Comparison of ENCODE assay signal across 20 cellular contexts in the genomic region with DNA sequence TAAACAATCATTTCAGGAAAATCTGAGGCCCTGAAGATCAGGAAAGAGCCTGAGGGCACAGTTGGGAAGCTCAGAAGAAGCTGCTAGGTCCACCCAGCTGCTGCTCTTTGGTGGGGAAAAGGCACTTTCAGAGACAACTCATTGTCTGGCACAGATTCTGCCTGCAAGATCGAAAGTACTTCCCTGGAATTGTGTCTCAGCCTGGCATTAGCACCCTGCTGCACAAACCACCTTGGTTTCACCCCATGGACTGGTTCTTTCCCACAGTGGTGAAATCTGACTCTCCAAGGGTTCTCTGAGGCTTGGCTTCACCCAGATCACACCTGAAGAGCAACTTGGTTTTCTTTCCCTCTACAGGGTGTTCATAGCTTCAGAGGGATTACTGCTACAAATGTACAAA. TPM values are rescaled to one million over a fixed set of nuclear protein-coding genes. Genes with fewer than 3 reads are reported as not detected.
DNase-seq lines count a peak whose midpoint lies in the region; ATAC-seq, FAIRE-seq and TF ChIP-seq lines count a peak whose summit lies in the region.
"Had no signal": no experiment of that assay in that cellular context is flagged by ENCODE, and none has a peak within 500 bp of the region (broad histone marks: within the 10 kb centered on the region; RNA-seq: fewer than 3 reads in every experiment).

No MANE protein-coding gene starts in this region.

- no peak overlapping the region for H3K56ac ChIP-seq in H1 (replicated peaks; ENCODE audit: insufficient read length, low read depth, low read length)

- peak overlapping the region; percentile 90 for H3K18ac ChIP-seq in H1 (ENCODE audit: extremely low read depth, low read length)

- intact Hi-C loops in right lobe of liver (cut with DNase I), result no loop called here

- H3K23me2 ChIP-seq in H1 (ENCODE audit: low read depth, low read length), result peaks cover 2% of the 10 kb centered on the region; the same call in 1 of the 2 replicates

- peaks cover 3% of the 10 kb centered on the region for H3K9me3 Mint-ChIP-seq in chondrocyte (ENCODE audit: low read depth)
- H3K9me3 Mint-ChIP-seq: activated CD4-positive, alpha-beta T cell treated with anti-CD3 and anti-CD28 coated beads, Interleukin-2, amount 10 ng/mL, durations not matched to agents 24 days and 14 days had no signal

- no peak overlapping the region for H4K8ac ChIP-seq in H1 (ENCODE audit: extremely low read depth, insufficient read depth, low read length)

- DNase-seq in Daoy (ENCODE audit: low read depth), result peak; percentile 45
- DNase-seq in HTR-8/SVneo (ENCODE audit: insufficient read length, low spot score), result peak; percentile 23
- no peak for DNase-seq in H1 (ENCODE audit: low read depth in 1 of 2, low spot score in 2 of 2)
- peak in 1 of 3 donors; percentile 57 for DNase-seq in right lobe of liver
- no peak for DNase-seq in chondrocyte (ENCODE audit: low spot score)
- DNase-seq in NCI-H526 treated with DMSO at 0.1 percent for 48 hours (lab: John Stamatoyannopoulos, UW), result no peak
- no peak for DNase-seq in cerebellar cortex (ENCODE audit: low spot score)
- DNase-seq in GM12891 (ENCODE audit: insufficient read length, low spot score), result no peak
- DNase-seq: activated CD4-positive, alpha-beta T cell treated with anti-CD3 and anti-CD28 coated beads, Interleukin-2, amount 10 ng/mL, durations not matched to agents 24 days and 14 days; activated CD8-positive, alpha-beta memory T cell treated with anti-CD3 and anti-CD28 coated beads, Interleukin-2, amount 50 U/mL, for 4 hours; activated effector memory CD4-positive, alpha-beta T cell treated with Interleukin-2 at 50 U/mL for 16 hours; H7; lower lobe of right lung; MM.1S; NCI-H1694 treated with DMSO at 0.1 percent for 48 hours; occipital lobe; sigmoid colon; stimulated activated naive CD4-positive, alpha-beta T cell treated with Interleukin-2 at 50 U/mL for 16 hours had no signal

- H3K79me1 ChIP-seq in H1 (ENCODE audit: low read depth, low read length), result no peaks in the 10 kb centered on the region

- peaks cover 0 to 5% (median 1%) of the 10 kb centered on the region in 4 experiments; a peak in 3 of 7 replicates for H3K27me3 ChIP-seq in H1 (replicated peaks in 1 of 4; ENCODE audit: control insufficient read depth in 3 of 4, extremely low read depth in 1 of 4, insufficient read depth in 3 of 4, low read length in 3 of 4)
- H3K27me3 ChIP-seq in right lobe of liver, result no peaks in the 10 kb centered on the region
- H3K27me3 ChIP-seq: sigmoid colon, tibial nerve had no signal

- H2BK120ac ChIP-seq in H1 (replicated peaks; ENCODE audit: low read depth, low read length), result peak overlapping the region; percentile 16

- H2BK12ac ChIP-seq in H1 (ENCODE audit: low read depth, low read length), result peak overlapping the region; percentile 84

- H3K4me3 ChIP-seq in H1 (ENCODE audit: extremely low read depth in 1 of 4, insufficient read depth in 2 of 4, low read depth in 3 of 4, low read length in 4 of 4) (peak overlapping the region in 1 of 4 experiments; percentile 37; a peak in 1 of 8 replicates), right lobe of liver (no peak overlapping the region)
- H3K4me3 ChIP-seq: lower lobe of right lung, sigmoid colon, tibial nerve had no signal

- no peak overlapping the region for H3K9ac ChIP-seq in H1 (replicated peaks in 1 of 4; ENCODE audit: extremely low read depth in 1 of 4, low read depth in 3 of 4, low read length in 3 of 4)

- ATAC-seq in right lobe of liver, result peak; percentile 49 to 84 (median 67)
- ATAC-seq: lower lobe of right lung, Right ventricle myocardium inferior had no signal

- no peak for TF ChIP-seq POLR2A in H1 (IDR thresholded peaks at IDR 0.05; ENCODE audit: control extremely low read depth in 1 of 2, low read depth in 2 of 2, low read length in 2 of 2)
- TF ChIP-seq POLR2A in right lobe of liver (IDR thresholded peaks at IDR 0.05), result no peak
- TF ChIP-seq POLR2A in GM12891 (IDR thresholded peaks at IDR 0.05; ENCODE audit: low read depth, low read length), result no peak

- H2BK5ac ChIP-seq in H1 (ENCODE audit: low read depth, low read length), result no peak overlapping the region; the same call in 1 of the 2 replicates

- H3K4me1 ChIP-seq in H1 (replicated peaks in 1 of 4; ENCODE audit: control insufficient read depth in 3 of 4, insufficient read depth in 4 of 4, low read length in 3 of 4) (peaks cover 3 to 17% (median 7%) of the 10 kb centered on the region in 4 experiments; a peak in 6 of 7 replicates), right lobe of liver (peaks cover 0 to 38% (median 7%) of the 10 kb centered on the region in 4 donors)
- H3K4me1 ChIP-seq: lower lobe of right lung, tibial nerve had no signal

- H2AFZ ChIP-seq in H1 (ENCODE audit: low read length), result no peak overlapping the region

- no peaks in the 10 kb centered on the region for H3K36me3 Mint-ChIP-seq in chondrocyte (ENCODE audit: low read depth)

- no peak overlapping the region for H2AK5ac ChIP-seq in H1 (ENCODE audit: low read depth, low read length)

- H3K27ac Mint-ChIP-seq in chondrocyte (ENCODE audit: unreplicated experiment), result no peak overlapping the region
- H3K27ac Mint-ChIP-seq: activated CD4-positive, alpha-beta T cell treated with anti-CD3 and anti-CD28 coated beads, Interleukin-2, amount 10 ng/mL, durations not matched to agents 24 days and 14 days had no signal

- FAIRE-seq in HTR-8/SVneo (lab: Jason Lieb, UNC) (no peak), H1 (lab: Jason Lieb, UNC) (peak; percentile 45), GM12891 (lab: Jason Lieb, UNC) (no peak)

- H2BK15ac ChIP-seq in H1 (ENCODE audit: low read length), result no peak overlapping the region

- no peak overlapping the region for H3K4ac ChIP-seq in H1 (replicated peaks; ENCODE audit: insufficient read length, low read depth, low read length)

- TF ChIP-seq CTCF in H1 (IDR thresholded peaks at IDR 0.05; ENCODE audit: control extremely low read depth in 1 of 3, insufficient read depth in 1 of 3, low read depth in 1 of 3, low read length in 3 of 3), result no peak
- TF ChIP-seq CTCF in right lobe of liver (IDR thresholded peaks at IDR 0.05), result no peak
- no peak for TF ChIP-seq CTCF in chondrocyte (IDR thresholded peaks at IDR 0.05)

- no peak overlapping the region for H3K4me3 Mint-ChIP-seq in chondrocyte (ENCODE audit: unreplicated experiment)
- H3K4me3 Mint-ChIP-seq: activated CD4-positive, alpha-beta T cell treated with anti-CD3 and anti-CD28 coated beads, Interleukin-2, amount 10 ng/mL, durations not matched to agents 24 days and 14 days had no signal

- peak overlapping the region in 1 of 2 experiments; percentile 46; a peak in 1 of 4 replicates for H3K4me2 ChIP-seq in H1 (ENCODE audit: insufficient read depth in 1 of 2, low read depth in 2 of 2, low read length in 2 of 2)

- no peak overlapping the region for H4K5ac ChIP-seq in H1 (ENCODE audit: insufficient read length, low read depth, low read length)

- H3K36me3 ChIP-seq in H1 (ENCODE audit: control insufficient read depth in 2 of 4, insufficient read depth in 4 of 4, low read length in 3 of 4) (no peaks in the 10 kb centered on the region; a peak in 1 of 8 replicates), right lobe of liver (no peaks in the 10 kb centered on the region)
- H3K36me3 ChIP-seq: lower lobe of right lung, sigmoid colon, tibial nerve had no signal

- no peak overlapping the region for H3K14ac ChIP-seq in H1 (ENCODE audit: insufficient read length)

- no peak overlapping the region for H3K27ac ChIP-seq in H1 (ENCODE audit: low read depth, low read length)
- peak overlapping the region in 2 of 3 donors; percentile 27 to 39 for H3K27ac ChIP-seq in right lobe of liver
- H3K27ac ChIP-seq: lower lobe of right lung, sigmoid colon, tibial nerve had no signal

- H4K91ac ChIP-seq in H1 (replicated peaks; ENCODE audit: insufficient read length, low read length), result no peak overlapping the region

- no peak overlapping the region for H3K23ac ChIP-seq in H1 (ENCODE audit: insufficient read length)

- peaks cover 0 to 3% of the 10 kb centered on the region in 2 experiments; a peak in 1 of 4 replicates for H3K9me3 ChIP-seq in H1 (ENCODE audit: insufficient read depth in 2 of 2, low read depth in 1 of 2, low read length in 1 of 2)
- H3K9me3 ChIP-seq in right lobe of liver, result no peaks in the 10 kb centered on the region
- H3K9me3 ChIP-seq: lower lobe of right lung, sigmoid colon, tibial nerve had no signal

- WGBS in H1 (ENCODE audit: extremely low coverage in 1 of 2, insufficient coverage in 1 of 2, insufficient read length in 1 of 2, insufficient replicate concordance in 2 of 2, low coverage in 1 of 2, low lambda C conversion rate in 2 of 2, missing lambda C conversion rate in 1 of 2), 2 experiments, result 69% methylated on average over 1 of the region's 1 CpG; no CpG with 5 or more reads in 1 of the 2 experiments
- 29% methylated on average over 1 of the region's 1 CpG for WGBS in right lobe of liver (ENCODE audit: insufficient coverage, low coverage, low lambda C conversion rate, missing lambda C conversion rate)

- CTCF ChIA-PET in H1 (lab: Charles Lee; ENCODE audit: partially characterized antibody), result interaction anchor here (2.4 kb wide), 1 partner anchor 20 kb away, joined by 6 read pairs; no protein-coding TSS in a partner anchor

- H4K20me1 ChIP-seq in H1 (replicated peaks in 1 of 2; ENCODE audit: control insufficient read depth in 1 of 2, insufficient read depth in 2 of 2, low read length in 2 of 2), result no peaks in the 10 kb centered on the region

- H3K79me2 ChIP-seq in H1 (ENCODE audit: control insufficient read depth in 1 of 2, insufficient read depth in 2 of 2, low read length in 2 of 2), result no peaks in the 10 kb centered on the region; a peak in 1 of 4 replicates

- H3K4me1 Mint-ChIP-seq in chondrocyte (ENCODE audit: low read depth), result peaks cover 10% of the 10 kb centered on the region
- H3K4me1 Mint-ChIP-seq: activated CD4-positive, alpha-beta T cell treated with anti-CD3 and anti-CD28 coated beads, Interleukin-2, amount 10 ng/mL, durations not matched to agents 24 days and 14 days had no signal

- no peak for TF ChIP-seq RAD21 in H1 (IDR thresholded peaks at IDR 0.05 in 1 of 2, conservative IDR thresholded peaks at IDR 0.05 in 1 of 2; ENCODE audit: low read depth in 2 of 2, low read length in 2 of 2)

- POLR2A ChIA-PET in H1 (lab: Charles Lee; ENCODE audit: partially characterized antibody), result no interaction called here

- H3K27me3 Mint-ChIP-seq in chondrocyte (ENCODE audit: low read depth), result no peaks in the 10 kb centered on the region
- H3K27me3 Mint-ChIP-seq: activated CD4-positive, alpha-beta T cell treated with anti-CD3 and anti-CD28 coated beads, Interleukin-2, amount 10 ng/mL, durations not matched to agents 24 days and 14 days had no signal

- no peak for TF ChIP-seq EP300 in H1 (IDR thresholded peaks at IDR 0.05; ENCODE audit: borderline replicate concordance in 1 of 2, low read depth in 2 of 2, low read length in 2 of 2)

- H2BK20ac ChIP-seq in H1 (ENCODE audit: low read length), result 0 out of 2 replicates have a peak overlapping the region, but pooled peaks have one; percentile 3

RNA-seq across cellular contexts. Expression of a gene that starts 18.7 kb away (rescaled TPM):
- 0.15 and 0.86 TPM in 2 replicates for total RNA-seq in Daoy (2014; rRNA removed; shearing (Covaris generic))
- 3.7 and 3.9 TPM in 2 replicates for total RNA-seq in H1 (2021; fragmentation: NEBNext Ultra II Directional; extraction: Animal tissue kit (Norgen Biotek cat#: 25700))
- 0.98 and 1.4 TPM in 2 replicates for polyA plus RNA-seq in H1 (2011; rRNA removed)
- 2.0 TPM for polyA plus RNA-seq in H1 (2011; cell fraction: cytosol; rRNA removed)
- 2.4 TPM for polyA plus RNA-seq in H1 (2011; cell fraction: nucleus; rRNA removed)
- 1.4 to 3.1 TPM (median 1.7 TPM) in 4 replicates for polyA plus RNA-seq in H1 (2012, experiment 1 of 2)
- 0.08 TPM for polyA plus RNA-seq in H1 (2012, experiment 2 of 2)
- 1.4 TPM for polyA plus RNA-seq in H1 (2013, experiment 1 of 2)
- polyA plus RNA-seq in H1 (2013, experiment 2 of 2), result 1.2 TPM
- 5.8 and 8.2 TPM in 2 replicates for polyA minus RNA-seq in H1 (2011; rRNA and poly(A)+ RNA removed)
- 1.8 TPM for polyA minus RNA-seq in H1 (2011; cell fraction: cytosol; rRNA and poly(A)+ RNA removed)
- polyA minus RNA-seq in H1 (2011; cell fraction: nucleus; rRNA and poly(A)+ RNA removed), result 10.1 TPM
- total RNA-seq in right lobe of liver (10 to 100 TPM; 14.5 to 29.5 (median 17.3) TPM), chondrocyte (3.1 to 3.8 TPM (median 3.5 TPM) in 3 replicates)
- polyA plus RNA-seq in GM12891 (2012; ENCODE audit: low read depth, missing spikeins), result not detected
- total RNA-seq: activated CD4-positive, alpha-beta T cell treated with anti-CD3 and anti-CD28 coated beads, Interleukin-2, amount 10 ng/mL, durations not matched to agents 24 days and 14 days had no signal

Comparison
In these comparisons a context has a peak if more than half of its experiments do, and no peak if none do; other contexts are left out.
1. DNase-seq: peak in Daoy (single experiment) and HTR-8/SVneo (single experiment); none in H1 (0 of 2), chondrocyte (single experiment), NCI-H526 treated with DMSO at 0.1 percent for 48 hours (single experiment), cerebellar cortex (single experiment) and GM12891 (single experiment).